9 cellular contexts compared by ENCODE assay signal in the genomic region with DNA sequence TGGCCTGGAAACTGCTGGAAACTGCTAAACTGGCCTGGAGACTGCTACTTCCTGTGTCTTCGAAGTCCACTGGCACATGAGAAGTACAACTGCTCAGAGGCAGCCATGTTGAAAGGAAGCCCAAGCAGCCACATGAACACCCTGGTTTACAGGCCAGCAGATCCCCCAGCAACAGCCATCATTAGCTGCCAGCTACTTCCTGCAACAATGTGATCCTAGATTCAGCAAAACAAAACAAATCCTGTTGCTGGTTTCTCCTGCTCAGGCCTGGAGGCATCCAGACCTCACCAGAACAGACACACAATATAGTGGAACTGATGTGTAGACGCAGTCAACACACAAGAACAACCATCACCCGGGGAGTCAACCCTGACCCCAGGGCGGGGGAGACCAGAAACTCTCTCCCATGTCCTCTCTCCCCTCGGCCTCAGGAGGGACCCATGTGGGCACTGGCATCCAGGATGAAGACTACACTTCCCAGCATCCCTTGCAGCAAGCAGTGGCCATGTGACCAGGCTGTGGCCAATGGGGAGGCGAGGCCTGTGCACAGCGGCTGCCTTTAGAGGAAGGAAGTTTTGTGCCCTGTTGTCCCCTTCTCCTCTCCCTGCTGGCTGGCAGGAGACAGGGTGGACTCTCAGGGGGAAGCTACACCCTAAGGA. TPM values are rescaled to one million over a fixed set of nuclear protein-coding genes. Genes with fewer than 3 reads are reported as not detected.
A peak's percentile ranks its signal among the peaks of the same experiment; 100 is the strongest.
DNase-seq lines count a peak whose midpoint lies in the region; ATAC-seq and TF ChIP-seq lines count a peak whose summit lies in the region.
"Had no signal": no experiment of that assay in that cellular context is flagged by ENCODE, and none has a peak within 500 bp of the region (broad histone marks: within the 10 kb centered on the region; RNA-seq: fewer than 3 reads in every experiment).

No MANE protein-coding gene starts in this region.

- H3K9me3 ChIP-seq in osteoblast (ENCODE audit: low read depth, low read length): peaks cover 3% of the 10 kb centered on the region

- no peaks in the 10 kb centered on the region for H4K20me1 ChIP-seq in osteoblast (ENCODE audit: insufficient read depth, low read length)

- peak; percentile 58 for DNase-seq in activated CD4-positive, alpha-beta T cell treated with anti-CD3 and anti-CD28 coated beads for 36 hours
- DNase-seq in activated CD4-positive, alpha-beta T cell treated with anti-CD3 and anti-CD28 coated beads for 4 hours: no peak
- DNase-seq in NAMALWA (ENCODE audit: low spot score) (peak; percentile 91), osteoblast (ENCODE audit: insufficient read length, low spot score, missing footprints) (peak; percentile 87), putamen (ENCODE audit: low spot score) (no peak), LoVo (ENCODE audit: low spot score) (no peak)
- DNase-seq in activated naive CD8-positive, alpha-beta T cell treated with anti-CD3 and anti-CD28 coated beads, Interleukin-2, amount 50 U/mL, for 24 hours: peak; percentile 37

- no peak overlapping the region for H2AFZ ChIP-seq in osteoblast (ENCODE audit: low read length)

- TF ChIP-seq CTCF in osteoblast (IDR thresholded peaks at IDR 0.05; ENCODE audit: extremely low read depth, low read depth, low read length): no peak

- H3K27me3 ChIP-seq in osteoblast (ENCODE audit: insufficient read depth, low read length): peaks cover 14% of the 10 kb centered on the region

- peaks cover 8% of the 10 kb centered on the region for H3K9me3 Mint-ChIP-seq in activated CD4-positive, alpha-beta T cell treated with anti-CD3 and anti-CD28 coated beads for 36 hours (ENCODE audit: low read depth)
- peaks cover 7% of the 10 kb centered on the region for H3K9me3 Mint-ChIP-seq in activated naive CD8-positive, alpha-beta T cell treated with anti-CD3 and anti-CD28 coated beads, Interleukin-2, amount 50 U/mL, for 24 hours

- POLR2A ChIA-PET in activated CD4-positive, alpha-beta T cell treated with anti-CD3 and anti-CD28 coated beads for 36 hours (lab: Charles Lee): interaction anchor here (0.7 kb wide), 1 partner anchor 282 kb away, joined by 3 read pairs; no protein-coding TSS in a partner anchor

- no peak overlapping the region for H3K4me3 ChIP-seq in osteoblast (ENCODE audit: insufficient read depth, low read length)
- H3K4me3 ChIP-seq: SK-N-MC had no signal

- peaks cover 3% of the 10 kb centered on the region for H3K27me3 Mint-ChIP-seq in activated CD4-positive, alpha-beta T cell treated with anti-CD3 and anti-CD28 coated beads for 36 hours
- peaks cover 11% of the 10 kb centered on the region for H3K27me3 Mint-ChIP-seq in activated naive CD8-positive, alpha-beta T cell treated with anti-CD3 and anti-CD28 coated beads, Interleukin-2, amount 50 U/mL, for 24 hours

- ATAC-seq in activated CD4-positive, alpha-beta T cell treated with anti-CD3 and anti-CD28 coated beads for 36 hours: peak; percentile 75
- ATAC-seq in activated naive CD8-positive, alpha-beta T cell treated with anti-CD3 and anti-CD28 coated beads, Interleukin-2, amount 50 U/mL, for 24 hours: peak; percentile 57
- ATAC-seq in GM18867 (IDR thresholded peaks at IDR 0.05; ENCODE audit: unreplicated experiment): no peak

- H3K27ac Mint-ChIP-seq in activated CD4-positive, alpha-beta T cell treated with anti-CD3 and anti-CD28 coated beads for 36 hours: no peak overlapping the region
- H3K27ac Mint-ChIP-seq in activated naive CD8-positive, alpha-beta T cell treated with anti-CD3 and anti-CD28 coated beads, Interleukin-2, amount 50 U/mL, for 24 hours: no peak overlapping the region

- no peak overlapping the region for H3K4me2 ChIP-seq in osteoblast (ENCODE audit: insufficient read depth, low read length)

- H3K4me1 Mint-ChIP-seq in activated CD4-positive, alpha-beta T cell treated with anti-CD3 and anti-CD28 coated beads for 36 hours: peaks cover 2% of the 10 kb centered on the region
- peaks cover 2% of the 10 kb centered on the region for H3K4me1 Mint-ChIP-seq in activated naive CD8-positive, alpha-beta T cell treated with anti-CD3 and anti-CD28 coated beads, Interleukin-2, amount 50 U/mL, for 24 hours

- intact Hi-C loops in activated CD4-positive, alpha-beta T cell treated with anti-CD3 and anti-CD28 coated beads for 36 hours (cut with DNase I, micrococcal nuclease): no loop called here

- no peaks in the 10 kb centered on the region for H3K4me1 ChIP-seq in osteoblast (ENCODE audit: insufficient read depth, low read length)

- no peaks in the 10 kb centered on the region for H3K36me3 ChIP-seq in osteoblast (ENCODE audit: insufficient read depth, low read length)

- H3K79me2 ChIP-seq in osteoblast (ENCODE audit: insufficient read depth, low read length): no peaks in the 10 kb centered on the region

- H3K27ac ChIP-seq in osteoblast (ENCODE audit: low read depth, low read length): no peak overlapping the region
- H3K27ac ChIP-seq: SK-N-MC had no signal

- H3K36me3 Mint-ChIP-seq in activated CD4-positive, alpha-beta T cell treated with anti-CD3 and anti-CD28 coated beads for 36 hours (ENCODE audit: low read depth): no peaks in the 10 kb centered on the region
- H3K36me3 Mint-ChIP-seq in activated naive CD8-positive, alpha-beta T cell treated with anti-CD3 and anti-CD28 coated beads, Interleukin-2, amount 50 U/mL, for 24 hours (ENCODE audit: low read depth): peaks cover 3% of the 10 kb centered on the region

- no peak overlapping the region for H3K4me3 Mint-ChIP-seq in activated CD4-positive, alpha-beta T cell treated with anti-CD3 and anti-CD28 coated beads for 36 hours
- no peak overlapping the region for H3K4me3 Mint-ChIP-seq in activated naive CD8-positive, alpha-beta T cell treated with anti-CD3 and anti-CD28 coated beads, Interleukin-2, amount 50 U/mL, for 24 hours

- CTCF ChIA-PET in activated CD4-positive, alpha-beta T cell treated with anti-CD3 and anti-CD28 coated beads for 36 hours (lab: Charles Lee): no interaction called here

RNA-seq across cellular contexts. Expression of a gene that starts 9.2 kb away (rescaled TPM):
- total RNA-seq in activated CD4-positive, alpha-beta T cell treated with anti-CD3 and anti-CD28 coated beads for 36 hours: not detected
- total RNA-seq in osteoblast: not detected in 2 replicates

RNA-seq across cellular contexts. Expression of a gene that starts 15.5 kb away (rescaled TPM):
- not detected for total RNA-seq in activated CD4-positive, alpha-beta T cell treated with anti-CD3 and anti-CD28 coated beads for 36 hours
- not detected in 2 replicates for total RNA-seq in osteoblast

RNA-seq across cellular contexts. Expression of a gene that starts 17.6 kb away (rescaled TPM):
- 10 to 100 TPM; 30.9 to 47.1 TPM for total RNA-seq in activated CD4-positive, alpha-beta T cell treated with anti-CD3 and anti-CD28 coated beads for 36 hours
- total RNA-seq in osteoblast: 31.8 and 39.8 TPM in 2 replicates

RNA-seq across cellular contexts. Expression of a gene that starts 22.6 kb away (rescaled TPM):
- total RNA-seq in activated CD4-positive, alpha-beta T cell treated with anti-CD3 and anti-CD28 coated beads for 36 hours: under 1 TPM; 0.47 to 0.55 TPM
- under 0.01 TPM in 1 of 2 replicates, not detected in the other for total RNA-seq in osteoblast

RNA-seq across cellular contexts. Expression of a gene that starts 25.2 kb away (rescaled TPM):
- not detected for total RNA-seq in activated CD4-positive, alpha-beta T cell treated with anti-CD3 and anti-CD28 coated beads for 36 hours
- total RNA-seq in osteoblast: not detected in 2 replicates

Comparison
In these comparisons a context has a peak if more than half of its experiments do, and no peak if none do; other contexts are left out.
1. DNase-seq: peak in activated CD4-positive, alpha-beta T cell treated with anti-CD3 and anti-CD28 coated beads for 36 hours (single experiment), NAMALWA (single experiment), activated naive CD8-positive, alpha-beta T cell treated with anti-CD3 and anti-CD28 coated beads, Interleukin-2, amount 50 U/mL, for 24 hours (single experiment) and osteoblast (single experiment); none in activated CD4-positive, alpha-beta T cell treated with anti-CD3 and anti-CD28 coated beads for 4 hours (0 of 2), putamen (single experiment) and LoVo (single experiment).